10 cellular contexts compared by ENCODE assay signal in genomic region chr2:203786912-203787311, GRCh38.
DNase-seq lines count a peak whose midpoint lies in the region; ATAC-seq and TF ChIP-seq lines count a peak whose summit lies in the region.
"Had no signal": no experiment of that assay in that cellular context is flagged by ENCODE, and none has a peak within 500 bp of the region (broad histone marks: within the 10 kb centered on the region; RNA-seq: fewer than 3 reads in every experiment).

No MANE protein-coding gene starts in this region.

- TF ChIP-seq CTCF in mammary epithelial cell (conservative IDR thresholded peaks at IDR 0.05 in 1 of 2, IDR thresholded peaks at IDR 0.05 in 1 of 2; ENCODE audit: extremely low read depth in 1 of 2, insufficient read depth in 1 of 2, low read depth in 1 of 2, low read length in 2 of 2): no peak

- no peaks in the 10 kb centered on the region for H4K20me1 ChIP-seq in mammary epithelial cell (ENCODE audit: insufficient read depth, low read length)

- in situ Hi-C loops in mammary epithelial cell (cut with MboI; ENCODE audit: low sequenced_read_pairs in 2 of 2): loop anchor here in 1 of 2 donors (10.0 kb wide), 1 partner anchor 102 kb away; no protein-coding TSS in a partner anchor

- no TSS peak for BruUV-seq in mammary epithelial cell (replicated peaks; lab: Mats Ljungman, UMichigan)

- no peaks in the 10 kb centered on the region for H3K36me3 ChIP-seq in mammary epithelial cell (ENCODE audit: insufficient read depth, low read length)

- H3K36me3 Mint-ChIP-seq in effector memory CD8-positive, alpha-beta T cell (ENCODE audit: insufficient read depth): no peaks in the 10 kb centered on the region
- H3K36me3 Mint-ChIP-seq: CD4-positive, alpha-beta memory T cell had no signal

- CTCF ChIA-PET in mammary epithelial cell (lab: Charles Lee; ENCODE audit: low non-redundant PET): no interaction called here

- no peaks in the 10 kb centered on the region for H3K27me3 Mint-ChIP-seq in effector memory CD8-positive, alpha-beta T cell
- H3K27me3 Mint-ChIP-seq: activated T-cell treated with anti-CD3 and anti-CD28 coated beads, Interleukin-2, amount 50 U/mL, for 24 hours had no signal

- H3K27ac Mint-ChIP-seq in effector memory CD8-positive, alpha-beta T cell: no peak overlapping the region
- H3K27ac Mint-ChIP-seq: activated T-cell treated with anti-CD3 and anti-CD28 coated beads, Interleukin-2, amount 50 U/mL, for 24 hours had no signal

- no peaks in the 10 kb centered on the region for H3K79me2 ChIP-seq in mammary epithelial cell (ENCODE audit: insufficient read depth, low read length)

- ATAC-seq in GM21526 (IDR thresholded peaks at IDR 0.05; ENCODE audit: low FRiP score, unreplicated experiment): no peak
- ATAC-seq in effector memory CD8-positive, alpha-beta T cell (replicated peaks): no peak

- peaks cover 11% of the 10 kb centered on the region for H3K4me1 ChIP-seq in mammary epithelial cell (ENCODE audit: insufficient read depth, low read length)

- 53% methylated on average over 4 of the region's 4 CpGs for WGBS in mammary epithelial cell (ENCODE audit: low coverage, missing lambda C conversion rate)

- no peak overlapping the region for H3K4me3 Mint-ChIP-seq in effector memory CD8-positive, alpha-beta T cell
- H3K4me3 Mint-ChIP-seq: activated T-cell treated with anti-CD3 and anti-CD28 coated beads, Interleukin-2, amount 50 U/mL, for 24 hours; CD4-positive, alpha-beta memory T cell had no signal

- DNase-seq in AG20443 (ENCODE audit: low spot score): peak; percentile 40
- DNase-seq in NCI-H1092 treated with DMSO at 0.1 percent for 48 hours (lab: John Stamatoyannopoulos, UW): peak; percentile 38
- DNase-seq in mammary epithelial cell: no peak
- DNase-seq in lung microvascular endothelial cell (ENCODE audit: low read depth in 2 of 2): peak; percentile 54 to 71
- no peak for DNase-seq in GF-D8 (lab: John Stamatoyannopoulos, UW)
- no peak for DNase-seq in stimulated activated CD4-positive, alpha-beta T cell treated with anti-CD3 and anti-CD28 coated beads, Interleukin-4, amount 100 ng/mL, for 1 hour
- no peak for DNase-seq in effector memory CD8-positive, alpha-beta T cell
- DNase-seq: activated T-cell treated with anti-CD3 and anti-CD28 coated beads, Interleukin-2, amount 50 U/mL, for 24 hours; CD4-positive, alpha-beta memory T cell had no signal

- intact Hi-C loops in mammary epithelial cell (cut with micrococcal nuclease): no loop called here

- dilution Hi-C loops in mammary epithelial cell (cut with HindIII; ENCODE audit: low sequenced_read_pairs): no loop called here

- H2AFZ ChIP-seq in mammary epithelial cell (ENCODE audit: low read depth, low read length): peak overlapping the region; percentile 47

- H3K9me3 ChIP-seq in mammary epithelial cell (replicated peaks; ENCODE audit: insufficient read depth, low read length): no peaks in the 10 kb centered on the region

- H3K4me3 ChIP-seq in mammary epithelial cell (replicated peaks in 1 of 3; ENCODE audit: insufficient read depth in 1 of 3, low read depth in 2 of 3, low read length in 3 of 3): no peak overlapping the region

- H3K27ac ChIP-seq in mammary epithelial cell (ENCODE audit: insufficient read depth, low read depth, low read length): no peak overlapping the region

- no peak overlapping the region for H3K9ac ChIP-seq in mammary epithelial cell (ENCODE audit: insufficient read depth, low read length)

- peaks cover 13 to 14% of the 10 kb centered on the region in 2 donors for H3K4me1 Mint-ChIP-seq in effector memory CD8-positive, alpha-beta T cell (ENCODE audit: low read depth in 2 of 2)

- H3K27me3 ChIP-seq in mammary epithelial cell (ENCODE audit: insufficient read depth, low read length): no peaks in the 10 kb centered on the region

- H3K9me3 Mint-ChIP-seq in effector memory CD8-positive, alpha-beta T cell: no peaks in the 10 kb centered on the region
- H3K9me3 Mint-ChIP-seq: activated T-cell treated with anti-CD3 and anti-CD28 coated beads, Interleukin-2, amount 50 U/mL, for 24 hours; CD4-positive, alpha-beta memory T cell had no signal

- H3K4me2 ChIP-seq in mammary epithelial cell (ENCODE audit: insufficient read depth, low read depth, low read length): no peak overlapping the region

Comparison
In these comparisons a context has a peak if more than half of its experiments do, and no peak if none do; other contexts are left out.
1. DNase-seq: peak in AG20443 (single experiment), NCI-H1092 treated with DMSO at 0.1 percent for 48 hours (single experiment) and lung microvascular endothelial cell (2 of 2); none in mammary epithelial cell (single experiment), GF-D8 (single experiment), stimulated activated CD4-positive, alpha-beta T cell treated with anti-CD3 and anti-CD28 coated beads, Interleukin-4, amount 100 ng/mL, for 1 hour (single experiment) and effector memory CD8-positive, alpha-beta T cell (0 of 3).